In genomic region chr7:44772867-44773266, GRCh38 we compare ENCODE assay signal across 1 cellular context.
TF ChIP-seq lines count a peak whose summit lies in the region.

No MANE protein-coding gene starts in this region.

TF ChIP-seq in HepG2, 621 proteins besides CTCF, POLR2A, EP300 and RAD21 (continued from another document):
- peak; percentile 84 for TF ChIP-seq ZNF362 (CRISPR knock-in tag; IDR thresholded peaks at IDR 0.05; ENCODE audit: borderline replicate concordance)
- no peak for TF ChIP-seq NR2C2 (CRISPR knock-in tag; IDR thresholded peaks at IDR 0.05; ENCODE audit: borderline replicate concordance)
